ENCODE assay signal across 26 cellular contexts in the genomic region with DNA sequence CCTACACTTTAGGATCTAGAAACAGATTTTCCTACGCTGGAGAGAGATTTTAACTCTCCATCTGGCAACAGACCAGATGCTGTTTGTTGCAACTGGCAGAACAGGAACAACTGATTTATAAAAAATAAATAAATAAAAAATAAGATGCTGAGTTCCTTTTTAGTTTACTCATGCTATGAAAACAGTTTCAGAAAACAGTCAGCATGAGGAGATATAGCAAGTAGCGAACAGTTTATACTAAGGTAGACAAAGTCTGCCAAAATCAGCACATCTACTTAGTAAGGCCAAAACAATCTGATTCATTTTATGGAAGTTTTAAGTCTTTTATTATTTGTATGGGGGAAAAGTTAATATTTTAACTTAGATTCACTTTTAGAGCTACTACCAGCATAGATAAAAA.
"Had no signal": no experiment of that assay in that cellular context is flagged by ENCODE, and none has a peak within 500 bp of the region (broad histone marks: within the 10 kb centered on the region; RNA-seq: fewer than 3 reads in every experiment).

No MANE protein-coding gene starts in this region.

- H3K4me1 Mint-ChIP-seq: naive thymus-derived CD8-positive, alpha-beta T cell; nephron progenitor cell; stimulated activated naive CD8-positive, alpha-beta T cell treated with anti-CD3 and anti-CD28 coated beads, Interleukin-15, amount 100 ng/mL, for 72 hours had no signal

- DNase-seq: dorsolateral prefrontal cortex; effector CD4-positive, alpha-beta T cell; foreskin fibroblast; gastrocnemius medialis; head of caudate nucleus; left ventricle myocardium superior; lower lobe of right lung; naive thymus-derived CD8-positive, alpha-beta T cell; nephron progenitor cell; pancreas; right lobe of liver; small intestine; stimulated activated CD4-positive, alpha-beta T cell treated with anti-CD3 and anti-CD28 coated beads, Interleukin-12 subunit alpha, Interleukin-12 subunit beta, amount 100 ng/mL, for 4 hours; stimulated activated CD4-positive, alpha-beta T cell treated with anti-CD3 and anti-CD28 coated beads, Interleukin-1b, Interleukin-23, amount 100 ng/mL, for 48 hours; stimulated activated CD4-positive, alpha-beta T cell treated with anti-CD3 and anti-CD28 coated beads, Interleukin-4, amount 100 ng/mL, for 1 hour; stimulated activated CD8-positive, alpha-beta memory T cell treated with anti-CD3 and anti-CD28 coated beads, Interleukin-4, amount 100 ng/mL, for 48 hours; stimulated activated naive CD4-positive, alpha-beta T cell; stimulated activated naive CD8-positive, alpha-beta T cell treated with anti-CD3 and anti-CD28 coated beads, Interleukin-15, amount 100 ng/mL, for 72 hours; transverse colon; upper lobe of right lung; uterus had no signal

- H3K27ac ChIP-seq: dorsolateral prefrontal cortex, epithelial cell of prostate, gastrocnemius medialis, lower lobe of right lung, neutrophil, pancreas, right lobe of liver, suprapubic skin, transverse colon, upper lobe of right lung, uterus had no signal

- ATAC-seq: esophagus mucosa; gastrocnemius medialis; left ventricle myocardium superior; lower lobe of right lung; naive thymus-derived CD8-positive, alpha-beta T cell; pancreas; right lobe of liver; stimulated activated naive CD8-positive, alpha-beta T cell treated with anti-CD3 and anti-CD28 coated beads, Interleukin-15, amount 100 ng/mL, for 72 hours; upper lobe of right lung had no signal

- H3K27me3 ChIP-seq: dorsolateral prefrontal cortex, gastrocnemius medialis, neutrophil, pancreas, right lobe of liver, suprapubic skin, transverse colon, upper lobe of right lung, uterus had no signal

- H3K27me3 Mint-ChIP-seq: naive thymus-derived CD8-positive, alpha-beta T cell; progenitor cell of endocrine pancreas; stimulated activated naive CD8-positive, alpha-beta T cell treated with anti-CD3 and anti-CD28 coated beads, Interleukin-15, amount 100 ng/mL, for 72 hours had no signal

- H3K4me1 ChIP-seq: gastrocnemius medialis, lower lobe of right lung, pancreas, right lobe of liver, suprapubic skin, transverse colon, upper lobe of right lung, uterus had no signal

- H3K9me3 ChIP-seq: gastrocnemius medialis, neutrophil, pancreas, suprapubic skin, upper lobe of right lung, uterus had no signal

- H3K4me3 Mint-ChIP-seq: naive thymus-derived CD8-positive, alpha-beta T cell; nephron progenitor cell; stimulated activated naive CD8-positive, alpha-beta T cell treated with anti-CD3 and anti-CD28 coated beads, Interleukin-15, amount 100 ng/mL, for 72 hours had no signal

- H3K4me3 ChIP-seq: dorsolateral prefrontal cortex, gastrocnemius medialis, lower lobe of right lung, pancreas, right lobe of liver, suprapubic skin, transverse colon, upper lobe of right lung, uterus had no signal

- H3K36me3 ChIP-seq: gastrocnemius medialis, lower lobe of right lung, neutrophil, pancreas, right lobe of liver, suprapubic skin, transverse colon, upper lobe of right lung, uterus had no signal

- H3K36me3 Mint-ChIP-seq: naive thymus-derived CD8-positive, alpha-beta T cell had no signal

- H3K27ac Mint-ChIP-seq: naive thymus-derived CD8-positive, alpha-beta T cell; progenitor cell of endocrine pancreas; stimulated activated naive CD8-positive, alpha-beta T cell treated with anti-CD3 and anti-CD28 coated beads, Interleukin-15, amount 100 ng/mL, for 72 hours had no signal
